Comparison of ENCODE assay signal across 8 cellular contexts in the genomic region with DNA sequence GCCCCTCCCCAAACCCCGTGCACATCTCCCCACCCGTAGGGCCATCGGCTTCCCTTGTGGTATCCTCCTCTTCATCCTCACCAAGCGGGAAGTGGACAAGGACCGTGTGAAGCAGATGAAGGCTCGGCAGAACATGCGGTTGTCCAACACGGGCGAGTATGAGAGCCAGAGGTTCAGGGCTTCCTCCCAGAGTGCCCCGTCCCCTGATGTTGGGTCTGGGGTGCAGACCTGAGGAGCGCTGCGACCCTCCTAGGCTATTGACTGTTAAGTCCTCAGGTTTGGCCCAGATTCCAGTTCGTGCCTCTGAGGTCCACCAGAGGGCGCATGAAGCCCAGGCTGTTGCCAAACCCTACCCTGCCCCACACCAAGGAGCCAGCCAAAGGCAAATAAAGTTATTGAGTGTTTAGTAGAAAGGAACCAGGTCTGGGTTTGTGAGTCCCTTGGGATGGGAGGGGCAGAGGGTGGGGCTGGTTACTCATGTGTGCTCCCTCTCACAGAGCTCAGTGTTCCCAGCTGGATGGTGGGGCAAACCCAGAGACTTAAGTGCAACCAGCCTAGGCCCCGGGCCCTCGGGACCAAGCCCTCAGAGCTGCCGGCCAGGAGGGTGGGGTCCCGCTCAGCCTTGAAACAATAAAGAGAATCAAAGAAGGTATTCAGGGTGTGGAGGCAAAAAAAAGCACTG. TPM values are rescaled to one million over a fixed set of nuclear protein-coding genes. Genes with fewer than 3 reads are reported as not detected.
A peak's percentile ranks its signal among the peaks of the same experiment; 100 is the strongest.
DNase-seq lines count a peak whose midpoint lies in the region; ATAC-seq and TF ChIP-seq lines count a peak whose summit lies in the region.

No MANE protein-coding gene starts in this region.

- CTCF ChIA-PET in activated CD8-positive, alpha-beta memory T cell treated with anti-CD3 and anti-CD28 coated beads, Interleukin-2, amount 10 ng/mL, durations not matched to agents 7 days and 5 days (lab: Charles Lee) = interaction anchor here (0.6 to 8.1 kb wide), 21 partner anchors 8 to 1684 kb away, joined by 3 to 243 read pairs (median 5); partner anchors contain the start of genes CATIP and TMBIM1

- no peak overlapping the region for H3K4me3 Mint-ChIP-seq in activated CD8-positive, alpha-beta memory T cell treated with anti-CD3 and anti-CD28 coated beads, Interleukin-2, amount 10 ng/mL, durations not matched to agents 7 days and 5 days
- no peak overlapping the region for H3K4me3 Mint-ChIP-seq in endodermal cell

- peak; percentile 89 for DNase-seq in GM04503 (ENCODE audit: low read depth)
- DNase-seq in HS-27A (ENCODE audit: low read depth) = peak; percentile 43
- DNase-seq in NOMO-1 treated with dmso at 0.1 percent for 144 hours (lab: John Stamatoyannopoulos, UW; ENCODE audit: unreplicated experiment) = peak; percentile 63
- peak; percentile 87 for DNase-seq in activated CD8-positive, alpha-beta memory T cell treated with anti-CD3 and anti-CD28 coated beads, Interleukin-2, amount 10 ng/mL, durations not matched to agents 7 days and 5 days
- peak; percentile 93 for DNase-seq in endodermal cell
- DNase-seq in stimulated activated CD8-positive, alpha-beta memory T cell treated with anti-CD3 and anti-CD28 coated beads, Interleukin-4, amount 100 ng/mL, for 24 hours (ENCODE audit: low read depth) = peak; percentile 66

- H3K4me1 ChIP-seq in endodermal cell (ENCODE audit: control insufficient read depth, insufficient read depth, low read length) (peaks cover 3% of the 10 kb centered on the region), mucosa of stomach (ENCODE audit: control insufficient read depth, insufficient read depth, low read length) (peaks cover 55% of the 10 kb centered on the region)

- WGBS in endodermal cell (ENCODE audit: insufficient coverage in 1 of 2, insufficient read length in 1 of 2), 2 experiments = 60 to 66% methylated on average over 14 to 18 of the region's 18 CpGs

- no peak overlapping the region for H3K27ac ChIP-seq in endodermal cell (ENCODE audit: low read depth, low read length)

- H3K36me3 ChIP-seq in endodermal cell (ENCODE audit: control insufficient read depth, insufficient read depth, low read length) (peaks cover 37% of the 10 kb centered on the region), mucosa of stomach (ENCODE audit: control insufficient read depth, insufficient read depth, low read length) (peaks cover 39% of the 10 kb centered on the region)

- no peak overlapping the region for H3K27ac Mint-ChIP-seq in activated CD8-positive, alpha-beta memory T cell treated with anti-CD3 and anti-CD28 coated beads, Interleukin-2, amount 10 ng/mL, durations not matched to agents 7 days and 5 days
- no peak overlapping the region for H3K27ac Mint-ChIP-seq in endodermal cell

- ATAC-seq in activated CD8-positive, alpha-beta memory T cell treated with anti-CD3 and anti-CD28 coated beads, Interleukin-2, amount 10 ng/mL, durations not matched to agents 7 days and 5 days = peak; percentile 11
- no peak for ATAC-seq in HG03095 (IDR thresholded peaks at IDR 0.05; ENCODE audit: unreplicated experiment)

- H3K9ac ChIP-seq in endodermal cell (ENCODE audit: extremely low read depth, low read length, poor library complexity, severe bottlenecking) (no peak overlapping the region), mucosa of stomach (ENCODE audit: low read length) (peak overlapping the region; percentile 88)

- H3K9me3 ChIP-seq in endodermal cell (ENCODE audit: control insufficient read depth, low read length) (no peaks in the 10 kb centered on the region), mucosa of stomach (ENCODE audit: control insufficient read depth, low read length) (no peaks in the 10 kb centered on the region)

- H3K4me1 Mint-ChIP-seq in activated CD8-positive, alpha-beta memory T cell treated with anti-CD3 and anti-CD28 coated beads, Interleukin-2, amount 10 ng/mL, durations not matched to agents 7 days and 5 days = peaks cover 33% of the 10 kb centered on the region
- peaks cover 18% of the 10 kb centered on the region for H3K4me1 Mint-ChIP-seq in endodermal cell

- H3K27me3 ChIP-seq in endodermal cell (ENCODE audit: control insufficient read depth, insufficient read depth, low read length, poor library complexity, severe bottlenecking) (no peaks in the 10 kb centered on the region), mucosa of stomach (ENCODE audit: control insufficient read depth, insufficient read depth, low read length) (no peaks in the 10 kb centered on the region)

- no peaks in the 10 kb centered on the region for H3K27me3 Mint-ChIP-seq in activated CD8-positive, alpha-beta memory T cell treated with anti-CD3 and anti-CD28 coated beads, Interleukin-2, amount 10 ng/mL, durations not matched to agents 7 days and 5 days
- H3K27me3 Mint-ChIP-seq in endodermal cell (ENCODE audit: insufficient read depth) = no peaks in the 10 kb centered on the region

- H3K36me3 Mint-ChIP-seq in activated CD8-positive, alpha-beta memory T cell treated with anti-CD3 and anti-CD28 coated beads, Interleukin-2, amount 10 ng/mL, durations not matched to agents 7 days and 5 days = peaks cover 23% of the 10 kb centered on the region
- H3K36me3 Mint-ChIP-seq in endodermal cell (ENCODE audit: low read depth) = peaks cover 34% of the 10 kb centered on the region

- peak; percentile 95 for TF ChIP-seq CTCF in endodermal cell (conservative IDR thresholded peaks at IDR 0.05)

- H3K9me3 Mint-ChIP-seq in activated CD8-positive, alpha-beta memory T cell treated with anti-CD3 and anti-CD28 coated beads, Interleukin-2, amount 10 ng/mL, durations not matched to agents 7 days and 5 days (ENCODE audit: low read depth) = no peaks in the 10 kb centered on the region
- no peaks in the 10 kb centered on the region for H3K9me3 Mint-ChIP-seq in endodermal cell

- H3K4me3 ChIP-seq in endodermal cell (ENCODE audit: low read length) (no peak overlapping the region), mucosa of stomach (ENCODE audit: low read length) (no peak overlapping the region)

RNA-seq across cellular contexts. Expression of gene PNKD, which starts 2.4 kb away (rescaled TPM):
- 10 to 100 TPM; 37.6 to 40.7 TPM for total RNA-seq in activated CD8-positive, alpha-beta memory T cell treated with anti-CD3 and anti-CD28 coated beads, Interleukin-2, amount 10 ng/mL, durations not matched to agents 7 days and 5 days
- 10 to 100 TPM; 33.9 to 39.6 TPM for total RNA-seq in endodermal cell
- 46.6 TPM for polyA plus RNA-seq in endodermal cell (2013, experiment 1 of 2)
- polyA plus RNA-seq in endodermal cell (2013, experiment 2 of 2) = 42.6 TPM

RNA-seq across cellular contexts. Expression of gene AAMP, which starts 2.7 kb away (rescaled TPM):
- total RNA-seq in activated CD8-positive, alpha-beta memory T cell treated with anti-CD3 and anti-CD28 coated beads, Interleukin-2, amount 10 ng/mL, durations not matched to agents 7 days and 5 days = 10 to 100 TPM; 49.5 to 61.4 TPM
- 10 to 100 TPM; 89.2 to 97.2 TPM for total RNA-seq in endodermal cell
- 59.9 TPM for polyA plus RNA-seq in endodermal cell (2013, experiment 1 of 2)
- 54.7 TPM for polyA plus RNA-seq in endodermal cell (2013, experiment 2 of 2)

RNA-seq across cellular contexts. Expression of gene GPBAR1, which starts 11.9 kb away (rescaled TPM):
- under 1 TPM; 0.73 to 0.82 TPM for total RNA-seq in activated CD8-positive, alpha-beta memory T cell treated with anti-CD3 and anti-CD28 coated beads, Interleukin-2, amount 10 ng/mL, durations not matched to agents 7 days and 5 days
- under 1 TPM; 0.18 TPM for total RNA-seq in endodermal cell
- 1.9 TPM for polyA plus RNA-seq in endodermal cell (2013, experiment 1 of 2)
- polyA plus RNA-seq in endodermal cell (2013, experiment 2 of 2) = 1.2 TPM

RNA-seq across cellular contexts. Expression of gene TMBIM1, which starts 19.6 kb away (rescaled TPM):
- 10 to 100 TPM; 51.5 to 72.4 TPM for total RNA-seq in activated CD8-positive, alpha-beta memory T cell treated with anti-CD3 and anti-CD28 coated beads, Interleukin-2, amount 10 ng/mL, durations not matched to agents 7 days and 5 days
- 10 to 100 TPM; 50.7 to 53.8 TPM for total RNA-seq in endodermal cell
- polyA plus RNA-seq in endodermal cell (2013, experiment 1 of 2) = 22.4 TPM
- polyA plus RNA-seq in endodermal cell (2013, experiment 2 of 2) = 17.2 TPM

RNA-seq across cellular contexts. Expression of gene ARPC2, which starts 55.7 kb away (rescaled TPM):
- 100 to 1,000 TPM; 742 to 839 TPM for total RNA-seq in activated CD8-positive, alpha-beta memory T cell treated with anti-CD3 and anti-CD28 coated beads, Interleukin-2, amount 10 ng/mL, durations not matched to agents 7 days and 5 days
- 100 to 1,000 TPM; 243 to 247 TPM for total RNA-seq in endodermal cell
- polyA plus RNA-seq in endodermal cell (2013, experiment 1 of 2) = 201 TPM
- polyA plus RNA-seq in endodermal cell (2013, experiment 2 of 2) = 214 TPM

Comparison
In these comparisons a context has a peak if more than half of its experiments do, and no peak if none do; other contexts are left out.
1. DNase-seq: peak in every context shown above with its lines; median percentile 93 in endodermal cell; 89 in GM04503; 87 in activated CD8-positive, alpha-beta memory T cell treated with anti-CD3 and anti-CD28 coated beads, Interleukin-2, amount 10 ng/mL, durations not matched to agents 7 days and 5 days; 66 in stimulated activated CD8-positive, alpha-beta memory T cell treated with anti-CD3 and anti-CD28 coated beads, Interleukin-4, amount 100 ng/mL, for 24 hours; 63 in NOMO-1 treated with dmso at 0.1 percent for 144 hours; 43 in HS-27A.